In genomic region chr3:123606527-123606926, GRCh38 we compare ENCODE assay signal across 1 cellular context.
TF ChIP-seq lines count a peak whose summit lies in the region.

No MANE protein-coding gene starts in this region.

TF ChIP-seq in A549, 52 proteins besides CTCF, POLR2A, EP300 and RAD21:
- TF ChIP-seq KDM1A (IDR thresholded peaks at IDR 0.05; ENCODE audit: low read depth), result no peak
- no peak for TF ChIP-seq FOSL2 (IDR thresholded peaks at IDR 0.05)
- TF ChIP-seq FOSL2 (CRISPR knock-in tag; IDR thresholded peaks at IDR 0.05), result 0 out of 2 replicates have a peak, but pooled peaks have one; percentile 4
